1 cellular context compared by ENCODE assay signal in the genomic region with DNA sequence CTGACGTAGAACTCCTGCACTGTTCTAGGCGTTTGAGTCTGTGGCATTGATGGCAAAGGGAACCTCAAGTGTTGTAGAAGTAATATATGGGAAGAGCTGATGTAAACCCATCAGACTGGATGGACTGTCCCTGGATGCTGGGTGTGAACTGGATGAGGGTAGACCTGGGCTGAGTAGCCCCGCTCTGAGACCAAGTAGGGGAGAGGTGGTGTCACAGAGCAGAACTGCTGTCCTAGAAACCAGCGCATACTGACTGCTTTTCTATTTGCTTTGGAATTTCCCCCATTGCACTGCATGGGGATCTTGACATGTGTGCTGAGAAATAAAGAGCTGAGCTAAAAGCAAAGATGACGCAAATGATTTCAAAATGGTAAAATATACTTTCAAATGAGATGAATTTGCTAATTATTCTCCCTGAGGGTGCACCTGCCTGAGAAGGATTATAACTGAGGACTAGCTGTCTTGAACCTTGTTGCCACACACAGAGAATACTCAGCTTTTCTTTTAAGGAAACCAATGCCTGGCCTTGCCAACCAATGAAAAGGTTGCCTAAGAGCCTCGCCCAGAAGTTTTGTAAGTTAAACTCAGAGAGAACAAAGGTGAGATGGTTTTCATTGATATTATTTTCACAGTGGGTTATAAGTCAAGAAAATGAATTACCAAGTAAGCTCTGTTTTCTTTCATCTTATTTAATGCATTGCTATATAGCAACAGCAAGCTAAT.
TF ChIP-seq lines count a peak whose summit lies in the region.

No MANE protein-coding gene starts in this region.

TF ChIP-seq in K562, 482 proteins besides CTCF, POLR2A, EP300 and RAD21:
- TF ChIP-seq U2AF1 (optimal IDR thresholded peaks at IDR 0.05; ENCODE audit: low read depth, low read length) (no peak), SMAD3 (CRISPR knock-in tag; conservative IDR thresholded peaks at IDR 0.05) (no peak)
